In genomic region chr19:18063463-18063862, GRCh38 we compare ENCODE assay signal across 1 cellular context.
TF ChIP-seq lines count a peak whose summit lies in the region.

No MANE protein-coding gene starts in this region.

TF ChIP-seq in K562, 482 proteins besides CTCF, POLR2A, EP300 and RAD21 (continues in another document):
- TF ChIP-seq CBX3 (IDR thresholded peaks at IDR 0.05; ENCODE audit: borderline replicate concordance in 1 of 2, low read length in 2 of 2) = peak in 1 of 2 experiments; percentile 75; a peak in 1 of 3 replicates
- TF ChIP-seq MLLT1 (IDR thresholded peaks at IDR 0.05) = no peak
- peak; percentile 35; the same call in 1 of the 2 replicates for TF ChIP-seq MTA3 (IDR thresholded peaks at IDR 0.05; ENCODE audit: borderline replicate concordance)
- TF ChIP-seq TBP (optimal IDR thresholded peaks at IDR 0.05; ENCODE audit: low read depth, low read length) = no peak
- 0 out of 4 replicates have a peak, but pooled peaks of 1 of the 2 experiments have one; percentile 29 for TF ChIP-seq ARNT (IDR thresholded peaks at IDR 0.05)
- TF ChIP-seq CSDE1 (IDR thresholded peaks at IDR 0.05) = no peak
- TF ChIP-seq BCOR (IDR thresholded peaks at IDR 0.05) = peak; percentile 100
- TF ChIP-seq PML (IDR thresholded peaks at IDR 0.05; ENCODE audit: low read length) = no peak
- no peak for TF ChIP-seq ZNF717 (CRISPR knock-in tag; IDR thresholded peaks at IDR 0.05)
- no peak for TF ChIP-seq PPARD (CRISPR knock-in tag; IDR thresholded peaks at IDR 0.05)
- TF ChIP-seq HDAC1 (IDR thresholded peaks at IDR 0.05) = peak; percentile 60 to 83; a peak in 3 of 4 replicates
- peak; percentile 95 to 98 for TF ChIP-seq KDM1A (IDR thresholded peaks at IDR 0.05)
- TF ChIP-seq MIER1 (IDR thresholded peaks at IDR 0.05; ENCODE audit: low read depth) = 0 out of 2 replicates have a peak, but pooled peaks have one; percentile 26
- peak; percentile 81 to 93; a peak in 3 of 4 replicates for TF ChIP-seq RCOR1 (IDR thresholded peaks at IDR 0.05; ENCODE audit: borderline replicate concordance in 1 of 2, low read depth in 2 of 2, low read length in 2 of 2)
- TF ChIP-seq BRD9 (IDR thresholded peaks at IDR 0.05; ENCODE audit: low read depth, partially characterized antibody) = peak; percentile 74
- TF ChIP-seq KLF13 (tag; IDR thresholded peaks at IDR 0.05; ENCODE audit: borderline replicate concordance, low read depth) = no peak
- TF ChIP-seq, protein P1, sequence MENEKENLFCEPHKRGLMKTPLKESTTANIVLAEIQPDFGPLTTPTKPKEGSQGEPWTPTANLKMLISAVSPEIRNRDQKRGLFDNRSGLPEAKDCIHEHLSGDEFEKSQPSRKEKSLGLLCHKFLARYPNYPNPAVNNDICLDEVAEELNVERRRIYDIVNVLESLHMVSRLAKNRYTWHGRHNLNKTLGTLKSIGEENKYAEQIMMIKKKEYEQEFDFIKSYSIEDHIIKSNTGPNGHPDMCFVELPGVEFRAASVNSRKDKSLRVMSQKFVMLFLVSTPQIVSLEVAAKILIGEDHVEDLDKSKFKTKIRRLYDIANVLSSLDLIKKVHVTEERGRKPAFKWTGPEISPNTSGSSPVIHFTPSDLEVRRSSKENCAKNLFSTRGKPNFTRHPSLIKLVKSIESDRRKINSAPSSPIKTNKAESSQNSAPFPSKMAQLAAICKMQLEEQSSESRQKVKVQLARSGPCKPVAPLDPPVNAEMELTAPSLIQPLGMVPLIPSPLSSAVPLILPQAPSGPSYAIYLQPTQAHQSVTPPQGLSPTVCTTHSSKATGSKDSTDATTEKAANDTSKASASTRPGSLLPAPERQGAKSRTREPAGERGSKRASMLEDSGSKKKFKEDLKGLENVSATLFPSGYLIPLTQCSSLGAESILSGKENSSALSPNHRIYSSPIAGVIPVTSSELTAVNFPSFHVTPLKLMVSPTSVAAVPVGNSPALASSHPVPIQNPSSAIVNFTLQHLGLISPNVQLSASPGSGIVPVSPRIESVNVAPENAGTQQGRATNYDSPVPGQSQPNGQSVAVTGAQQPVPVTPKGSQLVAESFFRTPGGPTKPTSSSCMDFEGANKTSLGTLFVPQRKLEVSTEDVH (IDR thresholded peaks at IDR 0.05; ENCODE audit: low read depth, partially characterized antibody) = no peak
- TF ChIP-seq ZNF407 (IDR thresholded peaks at IDR 0.05; ENCODE audit: low read depth) = no peak
- TF ChIP-seq MEF2D (tag; conservative IDR thresholded peaks at IDR 0.05; ENCODE audit: low read depth) = no peak
- TF ChIP-seq, protein P2, sequence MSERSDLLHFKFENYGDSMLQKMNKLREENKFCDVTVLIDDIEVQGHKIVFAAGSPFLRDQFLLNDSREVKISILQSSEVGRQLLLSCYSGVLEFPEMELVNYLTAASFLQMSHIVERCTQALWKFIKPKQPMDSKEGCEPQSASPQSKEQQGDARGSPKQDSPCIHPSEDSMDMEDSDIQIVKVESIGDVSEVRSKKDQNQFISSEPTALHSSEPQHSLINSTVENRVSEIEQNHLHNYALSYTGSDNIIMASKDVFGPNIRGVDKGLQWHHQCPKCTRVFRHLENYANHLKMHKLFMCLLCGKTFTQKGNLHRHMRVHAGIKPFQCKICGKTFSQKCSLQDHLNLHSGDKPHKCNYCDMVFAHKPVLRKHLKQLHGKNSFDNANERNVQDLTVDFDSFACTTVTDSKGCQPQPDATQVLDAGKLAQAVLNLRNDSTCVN (CRISPR knock-in tag; IDR thresholded peaks at IDR 0.05) = no peak
- no peak for TF ChIP-seq ZNF274 (IDR thresholded peaks at IDR 0.05; ENCODE audit: borderline replicate concordance, low read depth, low read length)
- TF ChIP-seq ZBTB17 (CRISPR knock-in tag; IDR thresholded peaks at IDR 0.05) = no peak
- TF ChIP-seq, protein P3, sequence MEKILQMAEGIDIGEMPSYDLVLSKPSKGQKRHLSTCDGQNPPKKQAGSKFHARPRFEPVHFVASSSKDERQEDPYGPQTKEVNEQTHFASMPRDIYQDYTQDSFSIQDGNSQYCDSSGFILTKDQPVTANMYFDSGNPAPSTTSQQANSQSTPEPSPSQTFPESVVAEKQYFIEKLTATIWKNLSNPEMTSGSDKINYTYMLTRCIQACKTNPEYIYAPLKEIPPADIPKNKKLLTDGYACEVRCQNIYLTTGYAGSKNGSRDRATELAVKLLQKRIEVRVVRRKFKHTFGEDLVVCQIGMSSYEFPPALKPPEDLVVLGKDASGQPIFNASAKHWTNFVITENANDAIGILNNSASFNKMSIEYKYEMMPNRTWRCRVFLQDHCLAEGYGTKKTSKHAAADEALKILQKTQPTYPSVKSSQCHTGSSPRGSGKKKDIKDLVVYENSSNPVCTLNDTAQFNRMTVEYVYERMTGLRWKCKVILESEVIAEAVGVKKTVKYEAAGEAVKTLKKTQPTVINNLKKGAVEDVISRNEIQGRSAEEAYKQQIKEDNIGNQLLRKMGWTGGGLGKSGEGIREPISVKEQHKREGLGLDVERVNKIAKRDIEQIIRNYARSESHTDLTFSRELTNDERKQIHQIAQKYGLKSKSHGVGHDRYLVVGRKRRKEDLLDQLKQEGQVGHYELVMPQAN (IDR thresholded peaks at IDR 0.05; ENCODE audit: borderline replicate concordance) = peak; percentile 53
- TF ChIP-seq PRMT5 (CRISPR knock-in tag; IDR thresholded peaks at IDR 0.05) = no peak
- no peak for TF ChIP-seq NFE2L1 (tag; IDR thresholded peaks at IDR 0.05; ENCODE audit: borderline replicate concordance, low read depth)
- no peak for TF ChIP-seq HNRNPLL (IDR thresholded peaks at IDR 0.05; ENCODE audit: low read depth, low read length, poor library complexity, severe bottlenecking)
- no peak for TF ChIP-seq MEF2A (IDR thresholded peaks at IDR 0.05; ENCODE audit: control insufficient read depth, low read depth, low read length)
- TF ChIP-seq SP1 (CRISPR knock-in tag; IDR thresholded peaks at IDR 0.05) = peak; percentile 59; the same call in 1 of the 2 replicates
- TF ChIP-seq ZNF3 (CRISPR knock-in tag; IDR thresholded peaks at IDR 0.05) = no peak
- TF ChIP-seq CTBP1 (IDR thresholded peaks at IDR 0.05; ENCODE audit: borderline replicate concordance) = peak; percentile 43; the same call in 1 of the 2 replicates
- TF ChIP-seq PRPF4 (IDR thresholded peaks at IDR 0.05; ENCODE audit: insufficient read depth, low read depth, low read length, poor library complexity, severe bottlenecking) = no peak
- TF ChIP-seq GTF2F1 (IDR thresholded peaks at IDR 0.05; ENCODE audit: low read depth, low read length) = no peak
- TF ChIP-seq ZNF436 (CRISPR knock-in tag; IDR thresholded peaks at IDR 0.05) = no peak
- TF ChIP-seq TRIM24 (IDR thresholded peaks at IDR 0.05) = no peak
- TF ChIP-seq, protein P4, sequence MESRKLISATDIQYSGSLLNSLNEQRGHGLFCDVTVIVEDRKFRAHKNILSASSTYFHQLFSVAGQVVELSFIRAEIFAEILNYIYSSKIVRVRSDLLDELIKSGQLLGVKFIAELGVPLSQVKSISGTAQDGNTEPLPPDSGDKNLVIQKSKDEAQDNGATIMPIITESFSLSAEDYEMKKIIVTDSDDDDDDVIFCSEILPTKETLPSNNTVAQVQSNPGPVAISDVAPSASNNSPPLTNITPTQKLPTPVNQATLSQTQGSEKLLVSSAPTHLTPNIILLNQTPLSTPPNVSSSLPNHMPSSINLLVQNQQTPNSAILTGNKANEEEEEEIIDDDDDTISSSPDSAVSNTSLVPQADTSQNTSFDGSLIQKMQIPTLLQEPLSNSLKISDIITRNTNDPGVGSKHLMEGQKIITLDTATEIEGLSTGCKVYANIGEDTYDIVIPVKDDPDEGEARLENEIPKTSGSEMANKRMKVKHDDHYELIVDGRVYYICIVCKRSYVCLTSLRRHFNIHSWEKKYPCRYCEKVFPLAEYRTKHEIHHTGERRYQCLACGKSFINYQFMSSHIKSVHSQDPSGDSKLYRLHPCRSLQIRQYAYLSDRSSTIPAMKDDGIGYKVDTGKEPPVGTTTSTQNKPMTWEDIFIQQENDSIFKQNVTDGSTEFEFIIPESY (CRISPR knock-in tag; IDR thresholded peaks at IDR 0.05) = no peak
- TF ChIP-seq ZEB2 (IDR thresholded peaks at IDR 0.05) = 0 out of 2 replicates have a peak, but pooled peaks have one; percentile 28
- 0 out of 2 replicates have a peak, but pooled peaks have one; percentile 14 for TF ChIP-seq NFIC (IDR thresholded peaks at IDR 0.05)
- TF ChIP-seq ID3 (CRISPR knock-in tag; IDR thresholded peaks at IDR 0.05) = no peak
- TF ChIP-seq ID3 (tag; IDR thresholded peaks at IDR 0.05) = peak; percentile 50; the same call in 1 of the 2 replicates
- peak; percentile 68 for TF ChIP-seq ZNF143 (CRISPR knock-in tag; IDR thresholded peaks at IDR 0.05)
- peak; percentile 98 for TF ChIP-seq HDAC2 (IDR thresholded peaks at IDR 0.05)
- TF ChIP-seq PHF20 (IDR thresholded peaks at IDR 0.05; ENCODE audit: partially characterized antibody) = peak; percentile 81
- no peak for TF ChIP-seq CBFA2T3 (IDR thresholded peaks at IDR 0.05)
- TF ChIP-seq DEAF1 (CRISPR knock-in tag; IDR thresholded peaks at IDR 0.05) = peak; percentile 52; the same call in 1 of the 2 replicates
